19 cellular contexts compared by ENCODE assay signal in genomic region chr4:104294811-104295210, GRCh38.
"Had no signal": no experiment of that assay in that cellular context is flagged by ENCODE, and none has a peak within 500 bp of the region (broad histone marks: within the 10 kb centered on the region; RNA-seq: fewer than 3 reads in every experiment).

No MANE protein-coding gene starts in this region.

- H3K4me1 ChIP-seq: colonic mucosa, esophagus muscularis mucosa, neural progenitor cell, prostate gland, sigmoid colon, tibial nerve, upper lobe of left lung had no signal

- H3K9me3 ChIP-seq: colonic mucosa, esophagus muscularis mucosa, prostate gland, sigmoid colon, thoracic aorta, tibial nerve, upper lobe of left lung had no signal

- DNase-seq: colonic mucosa; effector CD8-positive, alpha-beta T cell; endodermal cell; head of caudate nucleus; left ventricle myocardium superior; mesendoderm; midbrain; naive thymus-derived CD4-positive, alpha-beta T cell; sigmoid colon; stimulated activated CD4-positive, alpha-beta T cell treated with anti-CD3 and anti-CD28 coated beads, Interleukin-2, amount 100 ng/mL, for 24 hours; stimulated activated naive B cell treated with anti-CD40 and anti-IgM and Interleukin-4, amounts not matched to agents 10 μg/mL and 1 μg/mL and 100 μg/mL, for 72 hours; upper lobe of left lung had no signal

- H3K36me3 ChIP-seq: colonic mucosa, esophagus muscularis mucosa, neural progenitor cell, prostate gland, sigmoid colon, thoracic aorta, tibial nerve, upper lobe of left lung had no signal

- ATAC-seq: left ventricle myocardium superior; naive thymus-derived CD4-positive, alpha-beta T cell; right cardiac atrium; stimulated activated naive B cell treated with anti-CD40 and anti-IgM and Interleukin-4, amounts not matched to agents 10 μg/mL and 1 μg/mL and 100 μg/mL, for 72 hours had no signal

- H3K4me3 ChIP-seq: colonic mucosa, esophagus muscularis mucosa, lung, neural progenitor cell, prostate gland, sigmoid colon, thoracic aorta, tibial nerve, upper lobe of left lung had no signal

- H3K27me3 ChIP-seq: colonic mucosa, esophagus muscularis mucosa, neural progenitor cell, sigmoid colon, tibial nerve, upper lobe of left lung had no signal

- H3K27ac ChIP-seq: colonic mucosa, esophagus muscularis mucosa, neural progenitor cell, prostate gland, sigmoid colon, thoracic aorta, tibial nerve, upper lobe of left lung had no signal

- H3K4me2 ChIP-seq: neural progenitor cell had no signal

- H3K9ac ChIP-seq: neural progenitor cell had no signal

- H2AFZ ChIP-seq: neural progenitor cell had no signal
